Comparison of ENCODE assay signal across 20 cellular contexts in the genomic region with DNA sequence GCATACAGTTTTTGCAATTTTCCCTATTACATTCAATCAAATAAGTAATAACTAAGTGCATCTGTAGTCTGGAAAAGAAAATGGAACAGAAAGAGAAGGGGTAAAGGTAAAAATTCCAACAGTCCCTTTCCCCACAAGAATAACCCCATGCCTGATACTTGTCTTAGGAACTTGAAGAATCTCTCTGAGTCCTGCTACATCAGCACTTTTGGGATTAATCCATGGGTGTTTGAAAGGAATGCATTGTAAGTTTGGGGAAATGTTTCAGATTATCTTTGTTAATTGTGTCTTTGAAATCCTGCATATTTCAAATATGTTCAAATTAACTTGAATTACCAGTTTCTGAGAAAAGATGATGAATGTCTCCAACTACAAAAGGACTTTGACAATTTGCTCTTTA.
DNase-seq lines count a peak whose midpoint lies in the region; ATAC-seq, FAIRE-seq and TF ChIP-seq lines count a peak whose summit lies in the region.
"Had no signal": no experiment of that assay in that cellular context is flagged by ENCODE, and none has a peak within 500 bp of the region (broad histone marks: within the 10 kb centered on the region; RNA-seq: fewer than 3 reads in every experiment).

No MANE protein-coding gene starts in this region.

- H2BK5ac ChIP-seq in IMR-90 (ENCODE audit: low read depth, low read length, poor library complexity, severe bottlenecking): no peak overlapping the region
- H2BK5ac ChIP-seq in mesendoderm (ENCODE audit: low read length): no peak overlapping the region

- no peaks in the 10 kb centered on the region for H3K79me2 ChIP-seq in HepG2 (ENCODE audit: insufficient read depth, low read length)
- H3K79me2 ChIP-seq in astrocyte (ENCODE audit: insufficient read depth, low read length): no peaks in the 10 kb centered on the region
- no peaks in the 10 kb centered on the region for H3K79me2 ChIP-seq in mesendoderm (ENCODE audit: control insufficient read depth, insufficient read depth, low read length)

- CTCF ChIA-PET in HepG2 (lab: Yijun Ruan, JAX; ENCODE audit: low intra/inter-chr PET ratio, low total read pairs) (no interaction called here), IMR-90 (lab: Yijun Ruan, JAX) (no interaction called here)

- no peaks in the 10 kb centered on the region for H3K9me1 ChIP-seq in IMR-90 (ENCODE audit: insufficient read depth, low read length)

- intact Hi-C loops in HepG2 (cut with micrococcal nuclease; ENCODE audit: unreplicated experiment): no loop called here
- intact Hi-C loops in right lobe of liver (cut with DNase I): no loop called here
- intact Hi-C loops in IMR-90 (cut with micrococcal nuclease): no loop called here

- TF ChIP-seq CTCF in HepG2 (CRISPR knock-in tag; IDR thresholded peaks at IDR 0.05): no peak
- no peak for TF ChIP-seq CTCF in right lobe of liver (IDR thresholded peaks at IDR 0.05)
- no peak for TF ChIP-seq CTCF in IMR-90 (conservative IDR thresholded peaks at IDR 0.05; ENCODE audit: low read depth, low read length)
- TF ChIP-seq CTCF in astrocyte (IDR thresholded peaks at IDR 0.05; ENCODE audit: insufficient read depth, low read depth, low read length): no peak

- ATAC-seq in HepG2 (no peak), right lobe of liver (no peak), IMR-90 (ENCODE audit: low read depth) (no peak), GM18867 (IDR thresholded peaks at IDR 0.05; ENCODE audit: unreplicated experiment) (no peak)
- no peak for ATAC-seq in stimulated activated naive CD8-positive, alpha-beta T cell treated with anti-CD3 and anti-CD28 coated beads, Interleukin-15, Interleukin-2, amounts not matched to agents 100 U/mL and 50 U/mL, for 24 hours
- ATAC-seq: HCT116 had no signal

- H3K79me1 ChIP-seq in IMR-90 (ENCODE audit: low read depth in 1 of 2, low read length in 2 of 2): no peaks in the 10 kb centered on the region
- no peaks in the 10 kb centered on the region for H3K79me1 ChIP-seq in mesendoderm (ENCODE audit: low read length)

- H3K27me3 Mint-ChIP-seq in astrocyte (ENCODE audit: low read depth, unreplicated experiment): no peaks in the 10 kb centered on the region
- H3K27me3 Mint-ChIP-seq: CD4-positive, alpha-beta memory T cell had no signal

- no peak overlapping the region for H3K4me2 ChIP-seq in HepG2 (ENCODE audit: low read depth, low read length)
- no peak overlapping the region for H3K4me2 ChIP-seq in IMR-90 (ENCODE audit: low read depth, low read length)
- H3K4me2 ChIP-seq in astrocyte (ENCODE audit: low read length): no peak overlapping the region
- no peak overlapping the region for H3K4me2 ChIP-seq in mesendoderm (ENCODE audit: low read length)
- H3K4me2 ChIP-seq: BLaER1 had no signal

- no peak overlapping the region for H3K18ac ChIP-seq in IMR-90 (ENCODE audit: low read depth, low read length)
- no peak overlapping the region for H3K18ac ChIP-seq in mesendoderm (ENCODE audit: low read length)

- no peak overlapping the region for H3K23ac ChIP-seq in IMR-90 (ENCODE audit: low read depth, low read length)
- H3K23ac ChIP-seq in mesendoderm (ENCODE audit: low read length): no peak overlapping the region

- no peak for FAIRE-seq in HepG2 (lab: Jason Lieb, UNC)
- FAIRE-seq in astrocyte (lab: Jason Lieb, UNC): peak; percentile 60
- FAIRE-seq: GM19239, H54 had no signal

- no peak overlapping the region for H3K4me3 Mint-ChIP-seq in astrocyte (ENCODE audit: unreplicated experiment)
- H3K4me3 Mint-ChIP-seq: CD14-positive monocyte; CD4-positive, alpha-beta memory T cell; HFFc6 had no signal

- H3K4ac ChIP-seq in IMR-90 (ENCODE audit: low read depth, low read length) (no peak overlapping the region), mesendoderm (ENCODE audit: low read depth, low read length) (no peak overlapping the region)

- peaks cover 3% of the 10 kb centered on the region for H3K9me3 Mint-ChIP-seq in astrocyte (ENCODE audit: unreplicated experiment)

- H4K5ac ChIP-seq in IMR-90 (ENCODE audit: low read depth, low read length) (no peak overlapping the region), mesendoderm (ENCODE audit: low read length) (no peak overlapping the region)

- H3K27ac ChIP-seq in HepG2 (ENCODE audit: extremely low read length, insufficient read depth, low read length) (no peak overlapping the region), right lobe of liver (no peak overlapping the region), IMR-90 (ENCODE audit: insufficient read depth, low read length) (no peak overlapping the region), astrocyte (ENCODE audit: low read depth, low read length) (no peak overlapping the region), mesendoderm (ENCODE audit: low read depth, low read length) (no peak overlapping the region)
- H3K27ac ChIP-seq: 22Rv1, BLaER1 had no signal

- H3K27ac Mint-ChIP-seq in astrocyte (ENCODE audit: unreplicated experiment): no peak overlapping the region
- H3K27ac Mint-ChIP-seq: CD14-positive monocyte; CD4-positive, alpha-beta memory T cell; HFFc6 had no signal

- H2AK5ac ChIP-seq in IMR-90 (ENCODE audit: low read depth, low read length): no peak overlapping the region
- no peak overlapping the region for H2AK5ac ChIP-seq in mesendoderm (ENCODE audit: low read length)

- H3K56ac ChIP-seq in IMR-90 (ENCODE audit: extremely low read depth, insufficient read depth, low read length): no peak overlapping the region
- no peak overlapping the region for H3K56ac ChIP-seq in mesendoderm (ENCODE audit: low read length)

- no peak overlapping the region for H2BK15ac ChIP-seq in IMR-90 (ENCODE audit: low read depth, low read length)
- no peak overlapping the region for H2BK15ac ChIP-seq in mesendoderm (replicated peaks; ENCODE audit: low read depth)

- H2BK120ac ChIP-seq in IMR-90 (ENCODE audit: low read depth, low read length): no peak overlapping the region
- no peak overlapping the region for H2BK120ac ChIP-seq in mesendoderm (ENCODE audit: low read depth, low read length)

- DNase-seq in HepG2 (ENCODE audit: low spot score) (no peak), right lobe of liver (no peak), IMR-90 (no peak), astrocyte (ENCODE audit: low read depth) (no peak), mesendoderm (peak; percentile 46), DMS79 (lab: John Stamatoyannopoulos, UW) (no peak)
- no peak for DNase-seq in stimulated activated naive CD8-positive, alpha-beta T cell treated with anti-CD3 and anti-CD28 coated beads, Interleukin-15, Interleukin-2, amounts not matched to agents 100 U/mL and 50 U/mL, for 24 hours
- DNase-seq: CD4-positive, alpha-beta memory T cell; DMS153; DMS79 treated with DMSO at 0.1 percent for 48 hours; GF-D8; HFFc6; KG1 had no signal

- no TSS peak for BruUV-seq in HepG2 (replicated peaks; lab: Mats Ljungman, UMichigan)
- no TSS peak for BruUV-seq in IMR-90 (replicated peaks; lab: Mats Ljungman, UMichigan)

- TF ChIP-seq POLR2A in HepG2 (IDR thresholded peaks at IDR 0.05; ENCODE audit: insufficient read depth in 1 of 2, low read depth in 2 of 2, low read length in 2 of 2) (no peak), right lobe of liver (IDR thresholded peaks at IDR 0.05) (no peak), IMR-90 (IDR thresholded peaks at IDR 0.05; ENCODE audit: low read depth, low read length) (no peak)

- H3K27me3 ChIP-seq in HepG2 (ENCODE audit: control insufficient read depth in 1 of 2, insufficient read depth in 2 of 2, low read length in 2 of 2) (no peaks in the 10 kb centered on the region), right lobe of liver (no peaks in the 10 kb centered on the region), IMR-90 (ENCODE audit: control insufficient read depth, insufficient read depth, low read length) (no peaks in the 10 kb centered on the region), astrocyte (ENCODE audit: insufficient read depth, low read length) (no peaks in the 10 kb centered on the region), mesendoderm (ENCODE audit: insufficient read depth, low read length, poor library complexity) (no peaks in the 10 kb centered on the region)
- H3K27me3 ChIP-seq: BLaER1 had no signal

- H3K4me1 Mint-ChIP-seq in astrocyte (ENCODE audit: low read depth, unreplicated experiment): no peaks in the 10 kb centered on the region
- H3K4me1 Mint-ChIP-seq: CD14-positive monocyte; CD4-positive, alpha-beta memory T cell had no signal

- H4K20me1 ChIP-seq in HepG2 (ENCODE audit: insufficient read depth, low read length) (no peaks in the 10 kb centered on the region), IMR-90 (ENCODE audit: insufficient read depth, low read length) (no peaks in the 10 kb centered on the region), astrocyte (ENCODE audit: insufficient read depth, low read length) (no peaks in the 10 kb centered on the region)
- H4K20me1 ChIP-seq: BLaER1 had no signal

- in situ Hi-C loops in HepG2 (cut with HindIII; ENCODE audit: extremely low pct_ligation_motif_present, low pct_unique_long_range_greater_than_20kb) (no loop called here), IMR-90 (cut with MboI; ENCODE audit: low sequenced_read_pairs) (no loop called here)

- H3K9me3 ChIP-seq in HepG2 (ENCODE audit: low read length) (peaks cover 13% of the 10 kb centered on the region), right lobe of liver (no peaks in the 10 kb centered on the region), IMR-90 (ENCODE audit: control insufficient read depth, insufficient read depth, low read length) (peaks cover 5% of the 10 kb centered on the region), astrocyte (ENCODE audit: insufficient read depth, low read depth, low read length) (no peaks in the 10 kb centered on the region)

- no peaks in the 10 kb centered on the region for H3K4me1 ChIP-seq in HepG2 (ENCODE audit: insufficient read depth, low read length)
- no peaks in the 10 kb centered on the region for H3K4me1 ChIP-seq in right lobe of liver
- H3K4me1 ChIP-seq in IMR-90 (ENCODE audit: control insufficient read depth, insufficient read depth, low read length): no peaks in the 10 kb centered on the region
- H3K4me1 ChIP-seq in astrocyte (ENCODE audit: insufficient read depth, low read length): no peaks in the 10 kb centered on the region
- no peaks in the 10 kb centered on the region for H3K4me1 ChIP-seq in mesendoderm (ENCODE audit: control insufficient read depth, low read depth, low read length)
- H3K4me1 ChIP-seq: BLaER1 had no signal

- H3K36me3 Mint-ChIP-seq in astrocyte (ENCODE audit: low read depth, unreplicated experiment): no peaks in the 10 kb centered on the region
- H3K36me3 Mint-ChIP-seq: CD14-positive monocyte; CD4-positive, alpha-beta memory T cell had no signal

- no peak overlapping the region for H2AK9ac ChIP-seq in IMR-90 (replicated peaks; ENCODE audit: low read depth, low read length, poor library complexity)

- no peak overlapping the region for H3K9ac ChIP-seq in HepG2 (ENCODE audit: insufficient read depth, low read depth, low read length)
- no peak overlapping the region for H3K9ac ChIP-seq in IMR-90 (ENCODE audit: low read depth, low read length)
- H3K9ac ChIP-seq in astrocyte (ENCODE audit: low read length): no peak overlapping the region
- H3K9ac ChIP-seq in mesendoderm (ENCODE audit: low read length): no peak overlapping the region
- H3K9ac ChIP-seq: BLaER1 had no signal

- H2AFZ ChIP-seq in HepG2 (ENCODE audit: low read length): no peak overlapping the region
- H2AFZ ChIP-seq in IMR-90 (replicated peaks; ENCODE audit: low read length, poor library complexity): no peak overlapping the region
- no peak overlapping the region for H2AFZ ChIP-seq in astrocyte (ENCODE audit: low read depth, low read length)

- H3K36me3 ChIP-seq in HepG2 (replicated peaks in 1 of 2; ENCODE audit: control insufficient read depth in 1 of 2, insufficient read depth in 2 of 2, low read length in 2 of 2) (no peaks in the 10 kb centered on the region), right lobe of liver (no peaks in the 10 kb centered on the region), IMR-90 (ENCODE audit: control insufficient read depth, insufficient read depth, low read length) (no peaks in the 10 kb centered on the region), astrocyte (ENCODE audit: insufficient read depth, low read length) (no peaks in the 10 kb centered on the region), mesendoderm (ENCODE audit: control insufficient read depth, insufficient read depth, low read length) (no peaks in the 10 kb centered on the region)
- H3K36me3 ChIP-seq: BLaER1 had no signal

- TF ChIP-seq EP300 in HepG2 (IDR thresholded peaks at IDR 0.05; ENCODE audit: low read depth in 2 of 2, low read length in 2 of 2) (no peak), HepG2 (CRISPR knock-in tag; IDR thresholded peaks at IDR 0.05; ENCODE audit: borderline replicate concordance) (no peak)

- POLR2A ChIA-PET in HepG2 (lab: Yijun Ruan, JAX): no interaction called here
- POLR2A ChIA-PET in IMR-90 (lab: Charles Lee; ENCODE audit: unreplicated experiment): no interaction called here

- H3K4me3 ChIP-seq in HepG2 (replicated peaks in 1 of 3; ENCODE audit: insufficient read depth in 1 of 3, low read depth in 2 of 3, low read length in 3 of 3) (no peak overlapping the region), right lobe of liver (no peak overlapping the region), IMR-90 (ENCODE audit: insufficient read depth, low read depth, low read length) (no peak overlapping the region), astrocyte (ENCODE audit: insufficient read depth, low read depth, low read length) (no peak overlapping the region), mesendoderm (ENCODE audit: low read length) (no peak overlapping the region)
- H3K4me3 ChIP-seq: BLaER1 had no signal

- no peak overlapping the region for H4K8ac ChIP-seq in IMR-90 (ENCODE audit: low read depth in 2 of 2, low read length in 2 of 2)
- H4K8ac ChIP-seq in mesendoderm (ENCODE audit: low read depth, low read length): no peak overlapping the region

- no peak overlapping the region for H3K14ac ChIP-seq in IMR-90 (replicated peaks; ENCODE audit: low read depth, low read length)

- H2BK20ac ChIP-seq in IMR-90 (ENCODE audit: low read depth, low read length): no peak overlapping the region

- dilution Hi-C loops in IMR-90 (cut with HindIII; ENCODE audit: low sequenced_read_pairs, unreplicated experiment): no loop called here

- TF ChIP-seq RAD21 in HepG2 (CRISPR knock-in tag; IDR thresholded peaks at IDR 0.05) (no peak), IMR-90 (IDR thresholded peaks at IDR 0.05; ENCODE audit: low read length) (no peak)

- no peak overlapping the region for H4K91ac ChIP-seq in IMR-90 (ENCODE audit: insufficient read depth, low read depth, low read length)
